In genomic region chr5:34523382-34523716, GRCh38 we compare ENCODE assay signal across 11 cellular contexts.
DNase-seq lines count a peak whose midpoint lies in the region; ATAC-seq and TF ChIP-seq lines count a peak whose summit lies in the region.
"Had no signal": no experiment of that assay in that cellular context is flagged by ENCODE, and none has a peak within 500 bp of the region (broad histone marks: within the 10 kb centered on the region; RNA-seq: fewer than 3 reads in every experiment).

No MANE protein-coding gene starts in this region.

- peak overlapping the region; percentile 37 for H3K27ac Mint-ChIP-seq in T-helper 17 cell

- no peak overlapping the region for H3K4me3 ChIP-seq in DND-41 (ENCODE audit: low read depth in 1 of 2, low read length in 2 of 2)
- H3K4me3 ChIP-seq in osteoblast (ENCODE audit: insufficient read depth, low read length): no peak overlapping the region
- H3K4me3 ChIP-seq: body of pancreas, lower lobe of right lung, pancreas had no signal

- H4K20me1 ChIP-seq in DND-41 (ENCODE audit: insufficient read depth, low read length): no peaks in the 10 kb centered on the region
- H4K20me1 ChIP-seq in osteoblast (ENCODE audit: insufficient read depth, low read length): no peaks in the 10 kb centered on the region

- no peak overlapping the region for H3K4me3 Mint-ChIP-seq in T-helper 17 cell

- DNase-seq in DND-41 (no peak), T-helper 17 cell (no peak), osteoblast (ENCODE audit: insufficient read length, low spot score, missing footprints) (no peak), cerebellum (ENCODE audit: low spot score) (no peak), NCI-H1694 treated with DMSO at 0.1 percent for 48 hours (lab: John Stamatoyannopoulos, UW) (no peak), erythroblast (lab: John Stamatoyannopoulos, UW) (no peak)

- no peak for TF ChIP-seq POLR2A in erythroblast (IDR thresholded peaks at IDR 0.05; ENCODE audit: low read length)

- TF ChIP-seq CTCF in DND-41 (IDR thresholded peaks at IDR 0.05; ENCODE audit: borderline replicate concordance, extremely low read depth, low read length, poor library complexity, severe bottlenecking): no peak
- TF ChIP-seq CTCF in osteoblast (IDR thresholded peaks at IDR 0.05; ENCODE audit: extremely low read depth, low read depth, low read length): no peak

- H3K36me3 Mint-ChIP-seq in T-helper 17 cell (ENCODE audit: low read depth): no peaks in the 10 kb centered on the region

- H3K27ac ChIP-seq in DND-41 (ENCODE audit: low read length): no peak overlapping the region
- peak overlapping the region; percentile 68 for H3K27ac ChIP-seq in osteoblast (ENCODE audit: low read depth, low read length)
- H3K27ac ChIP-seq: body of pancreas, pancreas had no signal

- H3K27me3 ChIP-seq in DND-41 (ENCODE audit: insufficient read depth, low read length, poor library complexity): peaks cover 2% of the 10 kb centered on the region
- no peaks in the 10 kb centered on the region for H3K27me3 ChIP-seq in osteoblast (ENCODE audit: insufficient read depth, low read length)
- H3K27me3 ChIP-seq: body of pancreas, pancreas had no signal

- no peak overlapping the region for H3K9ac ChIP-seq in DND-41 (ENCODE audit: low read depth, low read length)

- peaks cover 9% of the 10 kb centered on the region for H3K27me3 Mint-ChIP-seq in T-helper 17 cell

- H3K4me1 ChIP-seq in DND-41 (ENCODE audit: insufficient read depth, low read length) (no peaks in the 10 kb centered on the region), osteoblast (ENCODE audit: insufficient read depth, low read length) (peaks cover 35% of the 10 kb centered on the region)
- H3K4me1 ChIP-seq: body of pancreas, lower lobe of right lung, pancreas had no signal

- ATAC-seq in DND-41 (ENCODE audit: insufficient read depth, low read depth) (0 out of 3 replicates have a peak, but pooled peaks have one; percentile 12), HG02642 (IDR thresholded peaks at IDR 0.05; ENCODE audit: poor library complexity, unreplicated experiment) (peak; percentile 10), T-helper 17 cell (no peak), HG03520 (IDR thresholded peaks at IDR 0.05; ENCODE audit: unreplicated experiment) (no peak)

- no peak overlapping the region for H2AFZ ChIP-seq in DND-41 (ENCODE audit: low read depth, low read length)
- no peak overlapping the region for H2AFZ ChIP-seq in osteoblast (ENCODE audit: low read length)

- H3K79me2 ChIP-seq in DND-41 (ENCODE audit: insufficient read depth, low read length) (no peaks in the 10 kb centered on the region), osteoblast (ENCODE audit: insufficient read depth, low read length) (no peaks in the 10 kb centered on the region)

- H3K9me3 ChIP-seq in DND-41 (ENCODE audit: insufficient read depth, low read length, severe bottlenecking) (no peaks in the 10 kb centered on the region), T-helper 17 cell (ENCODE audit: control insufficient read depth, low read length, poor library complexity, severe bottlenecking) (no peaks in the 10 kb centered on the region), osteoblast (ENCODE audit: low read depth, low read length) (no peaks in the 10 kb centered on the region)
- H3K9me3 ChIP-seq: body of pancreas, lower lobe of right lung, pancreas had no signal

- no peaks in the 10 kb centered on the region for H3K36me3 ChIP-seq in DND-41 (ENCODE audit: insufficient read depth, low read length)
- no peaks in the 10 kb centered on the region for H3K36me3 ChIP-seq in osteoblast (ENCODE audit: insufficient read depth, low read length)
- H3K36me3 ChIP-seq: lower lobe of right lung, pancreas had no signal

- H3K4me1 Mint-ChIP-seq in T-helper 17 cell: peaks cover 5% of the 10 kb centered on the region

- H3K4me2 ChIP-seq in DND-41 (ENCODE audit: insufficient read depth, low read length): no peak overlapping the region
- H3K4me2 ChIP-seq in osteoblast (ENCODE audit: insufficient read depth, low read length): peak overlapping the region; percentile 35

Comparison
In these comparisons a context has a peak if more than half of its experiments do, and no peak if none do; other contexts are left out.
1. ATAC-seq: peak in DND-41 (single experiment) and HG02642 (single experiment); none in T-helper 17 cell (single experiment) and HG03520 (single experiment).